13 cellular contexts compared by ENCODE assay signal in the genomic region with DNA sequence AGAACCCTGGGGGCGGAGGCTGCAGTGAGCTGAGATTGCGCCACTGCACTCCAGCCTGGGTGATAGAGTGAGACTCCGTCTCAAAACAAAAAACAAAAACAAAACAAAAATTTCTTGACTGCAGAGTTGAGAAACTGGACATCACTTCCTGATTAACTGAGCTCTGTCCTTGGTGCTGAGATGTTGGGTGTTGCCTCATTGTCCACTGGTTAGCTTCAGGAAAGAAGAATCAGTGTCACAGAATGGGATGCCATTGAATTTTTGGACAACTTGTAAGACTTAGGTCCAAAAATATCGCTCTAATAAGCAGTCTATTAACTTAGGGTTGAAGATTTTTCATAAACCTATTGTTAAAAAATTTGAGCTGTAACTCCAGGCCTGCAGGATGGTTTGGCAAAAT. TPM values are rescaled to one million over a fixed set of nuclear protein-coding genes. Genes with fewer than 3 reads are reported as not detected.
A peak's percentile ranks its signal among the peaks of the same experiment; 100 is the strongest.
DNase-seq lines count a peak whose midpoint lies in the region; ATAC-seq and TF ChIP-seq lines count a peak whose summit lies in the region.
"Had no signal": no experiment of that assay in that cellular context is flagged by ENCODE, and none has a peak within 500 bp of the region (broad histone marks: within the 10 kb centered on the region; RNA-seq: fewer than 3 reads in every experiment).

No MANE protein-coding gene starts in this region.

- H3K4me1 ChIP-seq in A673 (ENCODE audit: insufficient read depth, low read length, poor library complexity, severe bottlenecking) (peaks cover 8% of the 10 kb centered on the region), colonic mucosa (no peaks in the 10 kb centered on the region)
- H3K4me1 ChIP-seq: body of pancreas had no signal

- DNase-seq in A673 (ENCODE audit: low spot score) (peak; percentile 67), HEK293T (ENCODE audit: extremely low spot score) (peak; percentile 46), SK-MEL-5 (ENCODE audit: low read depth, low spot score) (peak; percentile 31), fibroblast of peridontal ligament (ENCODE audit: extremely low read depth) (peak; percentile 52), colonic mucosa (no peak), NCI-H2029 (lab: John Stamatoyannopoulos, UW) (no peak), NCI-H2227 treated with DMSO at 0.1 percent for 48 hours (lab: John Stamatoyannopoulos, UW) (no peak)
- DNase-seq: body of pancreas, substantia nigra had no signal

- POLR2A ChIA-PET in A673 (lab: Charles Lee; ENCODE audit: low non-redundant PET) (interaction anchor here (0.7 to 0.8 kb wide), 2 partner anchors 13 to 14 kb away, joined by 3 read pairs; no protein-coding TSS in a partner anchor), HEK293T (lab: Yijun Ruan, JAX) (no interaction called here)

- no peak overlapping the region for H3K9ac ChIP-seq in colonic mucosa (ENCODE audit: low read depth in 2 of 2, low read length in 2 of 2)

- no peak for ATAC-seq in HG02970 (IDR thresholded peaks at IDR 0.05; ENCODE audit: low FRiP score, unreplicated experiment)
- ATAC-seq: body of pancreas had no signal

- H3K9me3 ChIP-seq in A673 (ENCODE audit: low read depth, low read length, poor library complexity, severe bottlenecking) (no peaks in the 10 kb centered on the region), colonic mucosa (no peaks in the 10 kb centered on the region)
- H3K9me3 ChIP-seq: body of pancreas had no signal

- TF ChIP-seq CTCF in A673 (conservative IDR thresholded peaks at IDR 0.05; ENCODE audit: low read depth, low read length): no peak
- no peak for TF ChIP-seq CTCF in colonic mucosa (IDR thresholded peaks at IDR 0.05)

- CTCF ChIA-PET in A673 (lab: Charles Lee) (no interaction called here), HEK293T (lab: Yijun Ruan, JAX) (interaction anchor here (1.2 kb wide), 1 partner anchor 9 kb away, joined by 3 read pairs; no protein-coding TSS in a partner anchor)

- no TSS peak for BruUV-seq in A673 (replicated peaks; lab: Mats Ljungman, UMichigan)

- intact Hi-C loops in A673 (cut with micrococcal nuclease; ENCODE audit: unreplicated experiment) (no loop called here), colonic mucosa (cut with DNase I) (no loop called here)

- H3K27me3 ChIP-seq in A673 (replicated peaks; ENCODE audit: insufficient read depth, low read depth, low read length, poor library complexity) (no peaks in the 10 kb centered on the region), colonic mucosa (no peaks in the 10 kb centered on the region)
- H3K27me3 ChIP-seq: body of pancreas had no signal

- H3K36me3 ChIP-seq in A673 (ENCODE audit: insufficient read depth, low read length, poor library complexity, severe bottlenecking) (no peaks in the 10 kb centered on the region), colonic mucosa (no peaks in the 10 kb centered on the region)

- H3K4me3 ChIP-seq in A673 (ENCODE audit: low read depth, low read length, poor library complexity, severe bottlenecking): no peak overlapping the region
- H3K4me3 ChIP-seq in colonic mucosa: no peak overlapping the region
- H3K4me3 ChIP-seq: body of pancreas, smooth muscle cell had no signal

- in situ Hi-C loops in SK-MEL-5 (cut with HindIII; ENCODE audit: low pct_unique_long_range_greater_than_20kb, low sequenced_read_pairs): no loop called here

- no peak overlapping the region for H3K27ac ChIP-seq in A673 (ENCODE audit: low read depth, low read length, poor library complexity, severe bottlenecking)
- H3K27ac ChIP-seq in colonic mucosa: no peak overlapping the region
- H3K27ac ChIP-seq: body of pancreas, C4-2B had no signal

TF ChIP-seq in HEK293T, 16 proteins besides CTCF, POLR2A, EP300 and RAD21:
- TF ChIP-seq SUZ12 (IDR thresholded peaks at IDR 0.05): no peak
- no peak for TF ChIP-seq NFRKB (IDR thresholded peaks at IDR 0.05)
- TF ChIP-seq, protein P1, sequence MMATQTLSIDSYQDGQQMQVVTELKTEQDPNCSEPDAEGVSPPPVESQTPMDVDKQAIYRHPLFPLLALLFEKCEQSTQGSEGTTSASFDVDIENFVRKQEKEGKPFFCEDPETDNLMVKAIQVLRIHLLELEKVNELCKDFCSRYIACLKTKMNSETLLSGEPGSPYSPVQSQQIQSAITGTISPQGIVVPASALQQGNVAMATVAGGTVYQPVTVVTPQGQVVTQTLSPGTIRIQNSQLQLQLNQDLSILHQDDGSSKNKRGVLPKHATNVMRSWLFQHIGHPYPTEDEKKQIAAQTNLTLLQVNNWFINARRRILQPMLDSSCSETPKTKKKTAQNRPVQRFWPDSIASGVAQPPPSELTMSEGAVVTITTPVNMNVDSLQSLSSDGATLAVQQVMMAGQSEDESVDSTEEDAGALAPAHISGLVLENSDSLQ (IDR thresholded peaks at IDR 0.05): no peak
- TF ChIP-seq ZNF384 (IDR thresholded peaks at IDR 0.05): no peak

RNA-seq across cellular contexts. Expression of gene KCNA10, which starts 23.8 kb away (rescaled TPM):
- total RNA-seq in A673 (2021): not detected in 2 replicates
- total RNA-seq in SK-MEL-5 (2014; rRNA removed; shearing (Covaris generic)): not detected in 2 replicates
- polyA plus RNA-seq in SK-MEL-5 (2015; cell fraction: cytosol; rRNA removed): not detected in 2 replicates
- not detected in 2 replicates for polyA plus RNA-seq in SK-MEL-5 (2015; cell fraction: nucleus; rRNA removed)
- not detected for total RNA-seq in colonic mucosa
- total RNA-seq: body of pancreas, lower leg skin, smooth muscle cell had no signal
- polyA plus RNA-seq: smooth muscle cell had no signal

Comparison
In these comparisons a context has a peak if more than half of its experiments do, and no peak if none do; other contexts are left out.
1. DNase-seq: peak in A673 (single experiment), HEK293T (single experiment), SK-MEL-5 (single experiment) and fibroblast of peridontal ligament (single experiment); none in colonic mucosa (single experiment), NCI-H2029 (single experiment) and NCI-H2227 treated with DMSO at 0.1 percent for 48 hours (single experiment).